In genomic region chr22:40345801-40346177, GRCh38 we compare ENCODE assay signal across 8 cellular contexts. TPM values are rescaled to one million over a fixed set of nuclear protein-coding genes. Genes with fewer than 3 reads are reported as not detected.
DNase-seq lines count a peak whose midpoint lies in the region; ATAC-seq, FAIRE-seq and TF ChIP-seq lines count a peak whose summit lies in the region.

No MANE protein-coding gene starts in this region.

- peak overlapping the region; percentile 96 for H3K27ac ChIP-seq in Panc1 (ENCODE audit: low read length)

- peaks cover 8% of the 10 kb centered on the region for H3K36me3 ChIP-seq in Panc1 (ENCODE audit: control insufficient read depth, insufficient read depth, low read length)

- in situ Hi-C loops in Panc1 (cut with HindIII; ENCODE audit: low pct_unique_long_range_greater_than_20kb, low sequenced_read_pairs) = no loop called here

- intact Hi-C loops in Panc1 (cut with micrococcal nuclease; ENCODE audit: unreplicated experiment) (loop anchor here (5.0 kb wide), 1 partner anchor 303 kb away; no protein-coding TSS in a partner anchor), head of caudate nucleus (cut with DNase I) (loop anchor here (5.0 to 10.0 kb wide), 3 partner anchors 168 to 813 kb away; partner anchors contain the start of genes RPS19BP1 and TNRC6B)

- no peak for DNase-seq in Panc1 (ENCODE audit: low read depth, low spot score)
- DNase-seq in activated gamma-delta T cell treated with anti-CD3 and anti-CD28 coated beads, Interleukin-2, amount 50 U/mL, for 16 hours (ENCODE audit: low read depth) = peak; percentile 36
- peak in 23 of 42 donors; percentile 18 to 64 (median 33) for DNase-seq in head of caudate nucleus
- no peak for DNase-seq in retinal pigment epithelial cell (ENCODE audit: low read depth)
- no peak for DNase-seq in RCC 7860 (ENCODE audit: low spot score)

- H3K4me3 ChIP-seq in Panc1 (ENCODE audit: low read depth in 2 of 2, low read length in 2 of 2) (peak overlapping the region; percentile 85 to 96), retinal pigment epithelial cell (ENCODE audit: low read length) (peak overlapping the region; percentile 90)

- peaks cover 8% of the 10 kb centered on the region for H3K4me1 ChIP-seq in Panc1 (ENCODE audit: control insufficient read depth, insufficient read depth, low read length)

- FAIRE-seq in RCC 7860 (lab: Jason Lieb, UNC) = no peak

- H3K27me3 ChIP-seq in Panc1 (ENCODE audit: control insufficient read depth, insufficient read depth, low read length) = no peaks in the 10 kb centered on the region

- ATAC-seq in GM18517 (IDR thresholded peaks at IDR 0.05; ENCODE audit: unreplicated experiment) = peak; percentile 17
- peak; percentile 15 for ATAC-seq in HG02981 (IDR thresholded peaks at IDR 0.05; ENCODE audit: unreplicated experiment)
- peak; percentile 40 for ATAC-seq in Panc1
- ATAC-seq in HG03520 (IDR thresholded peaks at IDR 0.05; ENCODE audit: unreplicated experiment) = no peak

- POLR2A ChIA-PET in Panc1 (lab: Charles Lee) = interaction anchor here (0.7 kb wide), 1 partner anchor 16 kb away, joined by 15 read pairs; no protein-coding TSS in a partner anchor

- BruUV-seq in Panc1 (replicated peaks; lab: Mats Ljungman, UMichigan) = TSS peak; percentile 98

- CTCF ChIA-PET in Panc1 (lab: Charles Lee) = no interaction called here

- H3K9me3 ChIP-seq in Panc1 (ENCODE audit: control insufficient read depth, insufficient read depth, low read depth, low read length) = no peaks in the 10 kb centered on the region

- no peak for TF ChIP-seq CTCF in Panc1 (IDR thresholded peaks at IDR 0.05)
- TF ChIP-seq CTCF in retinal pigment epithelial cell (conservative IDR thresholded peaks at IDR 0.05; ENCODE audit: low read depth, low read length) = no peak

RNA-seq across cellular contexts. Expression of gene ADSL, which starts 0.5 kb away (rescaled TPM):
- total RNA-seq in Panc1 (2021; ENCODE audit: unreplicated experiment) = 107 TPM
- polyA plus RNA-seq in Panc1 (2012; ENCODE audit: insufficient read length) = 94.3 TPM

RNA-seq across cellular contexts. Expression of gene SGSM3, which starts 24.6 kb away (rescaled TPM):
- 49.4 TPM for total RNA-seq in Panc1 (2021; ENCODE audit: unreplicated experiment)
- 72.9 TPM for polyA plus RNA-seq in Panc1 (2012; ENCODE audit: insufficient read length)

Comparison
In these comparisons a context has a peak if more than half of its experiments do, and no peak if none do; other contexts are left out.
1. DNase-seq: peak in activated gamma-delta T cell treated with anti-CD3 and anti-CD28 coated beads, Interleukin-2, amount 50 U/mL, for 16 hours (single experiment) and head of caudate nucleus (23 of 42); none in Panc1 (single experiment), retinal pigment epithelial cell (single experiment) and RCC 7860 (single experiment).